ENCODE assay signal across 23 cellular contexts in genomic region chr12:47944685-47945340, GRCh38. TPM values are rescaled to one million over a fixed set of nuclear protein-coding genes. Genes with fewer than 3 reads are reported as not detected.
"Had no signal": no experiment of that assay in that cellular context is flagged by ENCODE, and none has a peak within 500 bp of the region (broad histone marks: within the 10 kb centered on the region; RNA-seq: fewer than 3 reads in every experiment).

No MANE protein-coding gene starts in this region.

- H3K9ac ChIP-seq: neural progenitor cell had no signal

- H3K4me3 ChIP-seq: ascending aorta, esophagus muscularis mucosa, gastroesophageal sphincter, heart left ventricle, left ventricle myocardium inferior, neural progenitor cell, psoas muscle, thoracic aorta had no signal

- H3K27me3 ChIP-seq: ascending aorta had no signal

- H3K27ac ChIP-seq: ascending aorta, esophagus muscularis mucosa, gastroesophageal sphincter, heart left ventricle, left ventricle myocardium inferior, neural progenitor cell, psoas muscle, thoracic aorta had no signal

- ATAC-seq: activated naive CD8-positive, alpha-beta T cell treated with anti-CD3 and anti-CD28 coated beads, Interleukin-2, amount 50 U/mL, for 24 hours; gastroesophageal sphincter; heart left ventricle; naive thymus-derived CD4-positive, alpha-beta T cell; psoas muscle; right cardiac atrium; stimulated activated memory B cell treated with anti-CD40 and anti-IgM and Interleukin-4, amounts not matched to agents 10 μg/mL and 1 μg/mL and 100 μg/mL, for 72 hours; T-helper 17 cell had no signal

- H3K9me3 ChIP-seq: ascending aorta, esophagus muscularis mucosa, gastroesophageal sphincter, heart left ventricle, left ventricle myocardium inferior, psoas muscle, thoracic aorta had no signal

- DNase-seq: activated CD4-positive, alpha-beta memory T cell treated with anti-CD3 and anti-CD28 coated beads for 36 hours; activated CD4-positive, alpha-beta T cell treated with anti-CD3 and anti-CD28 coated beads for 4 hours; activated naive CD4-positive, alpha-beta T cell treated with Interleukin-2 at 50 U/mL for 16 hours; activated naive CD8-positive, alpha-beta T cell treated with anti-CD3 and anti-CD28 coated beads, Interleukin-2, amount 50 U/mL, for 24 hours; activated T-cell treated with anti-CD3 and anti-CD28 coated beads for 4 hours; cortex of kidney; effector CD8-positive, alpha-beta T cell; heart left ventricle; kidney glomerular epithelial cell; left ventricle myocardium inferior; naive thymus-derived CD4-positive, alpha-beta T cell; psoas muscle; right cardiac atrium; stimulated activated CD4-positive, alpha-beta T cell treated with anti-CD3 and anti-CD28 coated beads, Interleukin-4, amount 100 ng/mL, for 4 hours; T-helper 17 cell had no signal

- H3K36me3 ChIP-seq: ascending aorta, esophagus muscularis mucosa, gastroesophageal sphincter, heart left ventricle, left ventricle myocardium inferior, neural progenitor cell, thoracic aorta had no signal

- H3K4me1 ChIP-seq: psoas muscle had no signal

RNA-seq across cellular contexts. Expression of gene COL2A1, which starts 59.5 kb away (rescaled TPM):
- total RNA-seq: activated CD4-positive, alpha-beta memory T cell treated with anti-CD3 and anti-CD28 coated beads for 36 hours; ascending aorta; esophagus muscularis mucosa; gastroesophageal sphincter; left ventricle myocardium inferior; mononuclear cell; naive thymus-derived CD4-positive, alpha-beta T cell; right cardiac atrium; T-helper 17 cell; ureter had no signal
- polyA plus RNA-seq: naive thymus-derived CD4-positive, alpha-beta T cell had no signal
